19 cellular contexts compared by ENCODE assay signal in genomic region chr20:59966428-59966827, GRCh38. TPM values are rescaled to one million over a fixed set of nuclear protein-coding genes. Genes with fewer than 3 reads are reported as not detected.
DNase-seq lines count a peak whose midpoint lies in the region; TF ChIP-seq lines count a peak whose summit lies in the region.
"Had no signal": no experiment of that assay in that cellular context is flagged by ENCODE, and none has a peak within 500 bp of the region (broad histone marks: within the 10 kb centered on the region; RNA-seq: fewer than 3 reads in every experiment).

No MANE protein-coding gene starts in this region.

- no peaks in the 10 kb centered on the region for H3K27me3 Mint-ChIP-seq in type B pancreatic cell

- H3K4me1 Mint-ChIP-seq in type B pancreatic cell (ENCODE audit: unreplicated experiment) = peaks cover 6% of the 10 kb centered on the region

- no peaks in the 10 kb centered on the region for H3K27me3 ChIP-seq in dorsolateral prefrontal cortex
- H3K27me3 ChIP-seq: MG63 had no signal

- TF ChIP-seq CTCF in dorsolateral prefrontal cortex (IDR thresholded peaks at IDR 0.05 in 54 of 56, conservative IDR thresholded peaks at IDR 0.05 in 2 of 56; ENCODE audit: low read depth in 1 of 56, partially characterized antibody in 56 of 56) (peak in 3 of 56 donors; percentile 15 to 19 (median 19)), type B pancreatic cell (conservative IDR thresholded peaks at IDR 0.05) (no peak)

- H3K9me3 Mint-ChIP-seq in type B pancreatic cell = no peaks in the 10 kb centered on the region

- H3K27ac ChIP-seq in dorsolateral prefrontal cortex (peak overlapping the region in 58 of 59 donors; percentile 45 to 99 (median 89)), substantia nigra (ENCODE audit: low read depth, low read length, poor library complexity, severe bottlenecking) (peak overlapping the region; percentile 76)

- H3K4me3 ChIP-seq in dorsolateral prefrontal cortex = peak overlapping the region in 2 of 59 donors; percentile 4 to 30
- H3K4me3 ChIP-seq: MG63 had no signal

- DNase-seq in SK-MEL-5 (ENCODE audit: low read depth, low spot score) = peak; percentile 35
- peak in 1 of 10 donors; percentile 42 for DNase-seq in dorsolateral prefrontal cortex
- peak; percentile 68 for DNase-seq in inferior parietal cortex (ENCODE audit: extremely low spot score)
- DNase-seq in substantia nigra (lab: John Stamatoyannopoulos, UW) = peak in 11 of 49 donors; percentile 8 to 73 (median 26)
- no peak for DNase-seq in 8988T
- DNase-seq in type B pancreatic cell (ENCODE audit: extremely low spot score, unreplicated experiment) = no peak
- no peak for DNase-seq in stimulated activated CD4-positive, alpha-beta T cell treated with anti-CD3 and anti-CD28 coated beads, Interleukin-2, amount 100 ng/mL, for 48 hours
- no peak for DNase-seq in NCI-H146 treated with DMSO at 0.1 percent for 48 hours (lab: John Stamatoyannopoulos, UW; ENCODE audit: unreplicated experiment)
- DNase-seq: DMS153, DND-41, IMR-90, KG1, MG63, NCI-H1694 treated with DMSO at 0.1 percent for 48 hours, NCI-H2081, NCI-H2227 treated with DMSO at 0.1 percent for 48 hours, NCI-H526 treated with DMSO at 0.1 percent for 48 hours, Right ventricle myocardium superior, RPMI8226 had no signal

- no peaks in the 10 kb centered on the region for H3K36me3 Mint-ChIP-seq in type B pancreatic cell

- no peak overlapping the region for H3K4me3 Mint-ChIP-seq in type B pancreatic cell

- intact Hi-C loops in dorsolateral prefrontal cortex (cut with DNase I) = no loop called here

- in situ Hi-C loops in SK-MEL-5 (cut with HindIII; ENCODE audit: low pct_unique_long_range_greater_than_20kb, low sequenced_read_pairs) = no loop called here

- no peak overlapping the region for H3K27ac Mint-ChIP-seq in type B pancreatic cell

RNA-seq across cellular contexts. Expression of gene CDH26, which starts 8.2 kb away (rescaled TPM):
- 0.27 and 0.45 TPM in 2 replicates for total RNA-seq in SK-MEL-5 (2014; rRNA removed; shearing (Covaris generic))
- 0.10 TPM in 1 of 2 replicates, not detected in the other for polyA plus RNA-seq in SK-MEL-5 (2015; cell fraction: cytosol; rRNA removed)
- polyA plus RNA-seq in SK-MEL-5 (2015; cell fraction: nucleus; rRNA removed) = 4.4 and 9.8 TPM in 2 replicates
- total RNA-seq in dorsolateral prefrontal cortex (10 to 100 TPM in 19 of 120 experiments, 1 to 10 TPM in 101; 2.0 to 19.0 (median 6.6) TPM), type B pancreatic cell (ENCODE audit: low replicate concordance) (3.6 and 6.9 TPM in 2 replicates)
- total RNA-seq: IMR-90 had no signal
- polyA plus RNA-seq: IMR-90 had no signal

RNA-seq across cellular contexts. Expression of gene FAM217B, which starts 26.2 kb away (rescaled TPM):
- 11.8 and 12.1 TPM in 2 replicates for total RNA-seq in SK-MEL-5 (2014; rRNA removed; shearing (Covaris generic))
- 17.2 and 20.4 TPM in 2 replicates for polyA plus RNA-seq in SK-MEL-5 (2015; cell fraction: cytosol; rRNA removed)
- polyA plus RNA-seq in SK-MEL-5 (2015; cell fraction: nucleus; rRNA removed) = 18.7 and 21.0 TPM in 2 replicates
- total RNA-seq in dorsolateral prefrontal cortex (100 to 1,000 TPM in 68 of 120 experiments, 10 to 100 TPM in 52; 61.3 to 145 (median 103) TPM), type B pancreatic cell (ENCODE audit: low replicate concordance) (13.8 and 27.6 TPM in 2 replicates)

RNA-seq across cellular contexts. Expression of gene PPP1R3D, which starts 26.3 kb away (rescaled TPM):
- 10.1 and 12.2 TPM in 2 replicates for total RNA-seq in SK-MEL-5 (2014; rRNA removed; shearing (Covaris generic))
- 8.8 and 10.6 TPM in 2 replicates for polyA plus RNA-seq in SK-MEL-5 (2015; cell fraction: cytosol; rRNA removed)
- polyA plus RNA-seq in SK-MEL-5 (2015; cell fraction: nucleus; rRNA removed) = 9.5 and 10.8 TPM in 2 replicates
- total RNA-seq in dorsolateral prefrontal cortex (10 to 100 TPM in 20 of 120 experiments, 1 to 10 TPM in 100; 4.8 to 20.2 (median 8.0) TPM), type B pancreatic cell (ENCODE audit: low replicate concordance) (6.4 and 7.6 TPM in 2 replicates)

RNA-seq across cellular contexts. Expression of gene SYCP2, which starts 33.0 kb away (rescaled TPM):
- total RNA-seq in SK-MEL-5 (2014; rRNA removed; shearing (Covaris generic)) = 3.9 and 4.9 TPM in 2 replicates
- polyA plus RNA-seq in SK-MEL-5 (2015; cell fraction: cytosol; rRNA removed) = 1.2 and 1.9 TPM in 2 replicates
- 37.9 and 47.5 TPM in 2 replicates for polyA plus RNA-seq in SK-MEL-5 (2015; cell fraction: nucleus; rRNA removed)
- 10 to 100 TPM in 66 of 120 experiments, 1 to 10 TPM in 54; 4.1 to 21.0 (median 10.6) TPM for total RNA-seq in dorsolateral prefrontal cortex
- 0.88 and 1.6 TPM in 2 replicates for total RNA-seq in type B pancreatic cell (ENCODE audit: low replicate concordance)

Comparison
In these comparisons a context has a peak if more than half of its experiments do, and no peak if none do; other contexts are left out.
1. DNase-seq: peak in SK-MEL-5 (single experiment) and inferior parietal cortex (single experiment); none in 8988T (single experiment), type B pancreatic cell (single experiment), stimulated activated CD4-positive, alpha-beta T cell treated with anti-CD3 and anti-CD28 coated beads, Interleukin-2, amount 100 ng/mL, for 48 hours (0 of 2) and NCI-H146 treated with DMSO at 0.1 percent for 48 hours (single experiment).